28 cellular contexts compared by ENCODE assay signal in genomic region chr2:186437719-186438118, GRCh38.
"Had no signal": no experiment of that assay in that cellular context is flagged by ENCODE, and none has a peak within 500 bp of the region (broad histone marks: within the 10 kb centered on the region; RNA-seq: fewer than 3 reads in every experiment).

No MANE protein-coding gene starts in this region.

- H3K27ac ChIP-seq: dorsolateral prefrontal cortex, epithelial cell of prostate, esophagus muscularis mucosa, heart right ventricle, left lung, neural progenitor cell, prostate gland, skin epidermis, spleen, testis, tibial artery, upper lobe of right lung, uterus had no signal

- ATAC-seq: left cardiac atrium; left lung; naive thymus-derived CD4-positive, alpha-beta T cell; right cardiac atrium; stimulated activated memory B cell treated with anti-CD40 and anti-IgM and Interleukin-4, amounts not matched to agents 10 μg/mL and 1 μg/mL and 100 μg/mL, for 72 hours; stimulated activated naive CD8-positive, alpha-beta T cell treated with anti-CD3 and anti-CD28 coated beads, Interleukin-15, Interleukin-2, amounts not matched to agents 100 U/mL and 50 U/mL, for 24 hours; upper lobe of right lung had no signal

- H3K4me1 ChIP-seq: esophagus muscularis mucosa, heart right ventricle, left lung, neural progenitor cell, prostate gland, testis, tibial artery, upper lobe of right lung, uterus had no signal

- H3K4me2 ChIP-seq: neural progenitor cell had no signal

- H3K9me3 ChIP-seq: esophagus muscularis mucosa, heart right ventricle, prostate gland, testis, tibial artery, upper lobe of right lung, uterus had no signal

- H3K9ac ChIP-seq: neural progenitor cell had no signal

- H2AFZ ChIP-seq: neural progenitor cell had no signal

- H3K36me3 ChIP-seq: left lung, neural progenitor cell, prostate gland, upper lobe of right lung, uterus had no signal

- H3K27me3 ChIP-seq: dorsolateral prefrontal cortex, esophagus muscularis mucosa, heart right ventricle, left lung, neural progenitor cell, spleen, testis, tibial artery, upper lobe of right lung, uterus had no signal

- DNase-seq: dorsolateral prefrontal cortex; effector CD4-positive, alpha-beta T cell; foreskin melanocyte; glutamatergic neuron; heart right ventricle; hippocampal formation; left cardiac atrium; left lung; mesenchymal stem cell; midbrain; naive thymus-derived CD4-positive, alpha-beta T cell; right cardiac atrium; spleen; stimulated activated CD4-positive, alpha-beta T cell treated with anti-CD3 and anti-CD28 coated beads, Interleukin-4, amount 100 ng/mL, for 4 hours; stimulated activated naive CD8-positive, alpha-beta T cell treated with anti-CD3 and anti-CD28 coated beads, Interleukin-15, Interleukin-2, amounts not matched to agents 100 U/mL and 50 U/mL, for 24 hours; substantia nigra; testis; tibial artery; upper lobe of right lung; uterus had no signal

- FAIRE-seq: colon, islet of Langerhans had no signal

- H3K4me3 ChIP-seq: dorsolateral prefrontal cortex, esophagus muscularis mucosa, heart right ventricle, left lung, neural progenitor cell, prostate gland, skin epidermis, spleen, testis, tibial artery, upper lobe of right lung, uterus had no signal
